8 cellular contexts compared by ENCODE assay signal in genomic region chr20:24773751-24774201, GRCh38.
DNase-seq lines count a peak whose midpoint lies in the region; ATAC-seq and TF ChIP-seq lines count a peak whose summit lies in the region.

No MANE protein-coding gene starts in this region.

- DNase-seq in activated CD8-positive, alpha-beta memory T cell treated with anti-CD3 and anti-CD28 coated beads for 24 hours, result peak; percentile 54
- DNase-seq in activated CD8-positive, alpha-beta memory T cell treated with anti-CD3 and anti-CD28 coated beads, Interleukin-2, amount 50 U/mL, for 4 hours, result no peak
- DNase-seq in amniotic stem cell (lab: John Stamatoyannopoulos, UW) (peak; percentile 42), GM19240 (ENCODE audit: insufficient read length, low spot score) (no peak), cardiac septum (ENCODE audit: low spot score) (no peak), upper lobe of right lung (no peak)
- peak; percentile 11 for DNase-seq in stimulated activated naive CD8-positive, alpha-beta T cell treated with anti-CD3 and anti-CD28 coated beads, Interleukin-15, Interleukin-2, amounts not matched to agents 100 U/mL and 50 U/mL, for 24 hours

- intact Hi-C loops in cardiac septum (cut with DNase I), result loop anchor here (10.0 kb wide), 1 partner anchor 269 kb away; no protein-coding TSS in a partner anchor
- intact Hi-C loops in upper lobe of right lung (cut with DNase I), result no loop called here

- TF ChIP-seq CTCF in upper lobe of right lung (IDR thresholded peaks at IDR 0.05), result no peak

- H3K27me3 ChIP-seq in upper lobe of right lung, result no peaks in the 10 kb centered on the region

- H3K4me1 ChIP-seq in upper lobe of right lung, result no peaks in the 10 kb centered on the region

- H3K9me3 ChIP-seq in upper lobe of right lung, result no peaks in the 10 kb centered on the region

- H3K36me3 ChIP-seq in upper lobe of right lung, result no peaks in the 10 kb centered on the region

- no peak overlapping the region for H3K27ac ChIP-seq in upper lobe of right lung

- no peak overlapping the region for H3K4me3 ChIP-seq in upper lobe of right lung

- ATAC-seq in HG03064 (IDR thresholded peaks at IDR 0.05; ENCODE audit: low read depth, unreplicated experiment), result peak; percentile 69
- ATAC-seq in stimulated activated naive CD8-positive, alpha-beta T cell treated with anti-CD3 and anti-CD28 coated beads, Interleukin-15, Interleukin-2, amounts not matched to agents 100 U/mL and 50 U/mL, for 24 hours, result peak; percentile 79
- ATAC-seq in upper lobe of right lung, result no peak

Comparison
In these comparisons a context has a peak if more than half of its experiments do, and no peak if none do; other contexts are left out.
1. DNase-seq: peak in activated CD8-positive, alpha-beta memory T cell treated with anti-CD3 and anti-CD28 coated beads for 24 hours (single experiment), amniotic stem cell (single experiment) and stimulated activated naive CD8-positive, alpha-beta T cell treated with anti-CD3 and anti-CD28 coated beads, Interleukin-15, Interleukin-2, amounts not matched to agents 100 U/mL and 50 U/mL, for 24 hours (single experiment); none in activated CD8-positive, alpha-beta memory T cell treated with anti-CD3 and anti-CD28 coated beads, Interleukin-2, amount 50 U/mL, for 4 hours (single experiment), GM19240 (single experiment), cardiac septum (single experiment) and upper lobe of right lung (single experiment).